26 cellular contexts compared by ENCODE assay signal in the genomic region with DNA sequence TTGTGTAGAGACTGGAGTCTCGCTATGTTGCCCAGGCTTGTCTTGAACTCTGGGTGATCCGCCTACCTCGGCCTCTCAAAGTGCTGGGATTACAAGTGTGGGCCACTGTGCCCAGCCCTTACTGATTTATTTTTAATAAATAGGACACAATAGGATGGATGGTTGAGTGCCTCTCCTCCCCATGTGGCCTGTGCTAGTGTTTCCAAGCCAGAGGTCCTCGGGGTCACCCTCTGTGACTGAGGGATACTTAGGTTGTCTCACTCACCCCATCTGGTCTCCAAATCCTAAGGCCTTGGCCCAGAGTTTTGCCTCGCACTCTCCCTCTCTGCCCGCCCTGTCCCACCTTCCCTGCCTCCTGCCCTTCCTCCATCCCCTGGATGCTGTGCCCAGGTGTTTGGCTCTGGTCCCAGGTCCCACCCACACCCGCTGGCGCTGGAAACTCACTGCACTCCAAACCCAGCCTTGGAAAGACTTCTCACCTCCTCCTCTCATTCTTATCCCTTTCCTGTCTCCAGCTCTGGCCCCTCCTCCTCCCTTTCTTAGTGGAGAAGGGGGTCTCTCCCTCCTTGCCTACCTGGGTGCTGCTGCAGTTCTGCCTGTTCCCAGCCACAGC. TPM values are rescaled to one million over a fixed set of nuclear protein-coding genes. Genes with fewer than 3 reads are reported as not detected.
"Had no signal": no experiment of that assay in that cellular context is flagged by ENCODE, and none has a peak within 500 bp of the region (broad histone marks: within the 10 kb centered on the region; RNA-seq: fewer than 3 reads in every experiment).

No MANE protein-coding gene starts in this region.

- DNase-seq: activated CD4-positive, alpha-beta T cell treated with anti-CD3 and anti-CD28 coated beads, Interleukin-2, amount 50 U/mL, for 4 hours; activated CD4-positive, CD25-positive, alpha-beta regulatory T cell treated with anti-CD3 and anti-CD28 coated beads, Interleukin-2, amount 50 U/mL, for 72 hours; activated gamma-delta T cell treated with Interleukin-2 at 50 U/mL for 16 hours; activated naive CD8-positive, alpha-beta T cell treated with anti-CD3 and anti-CD28 coated beads for 36 hours; amygdala; caudate nucleus; foreskin melanocyte; glutamatergic neuron; hippocampal formation; stimulated activated naive CD4-positive, alpha-beta T cell; SW 1271; T-helper 2 cell; thyroid gland had no signal

- H3K36me3 ChIP-seq: thyroid gland had no signal

- H3K4me3 ChIP-seq: dorsolateral prefrontal cortex, thyroid gland had no signal

- FAIRE-seq: colon, islet of Langerhans had no signal

- H3K36me3 Mint-ChIP-seq: activated naive CD8-positive, alpha-beta T cell treated with anti-CD3 and anti-CD28 coated beads for 36 hours; brain had no signal

- H3K27me3 ChIP-seq: thyroid gland had no signal

- H3K4me3 Mint-ChIP-seq: activated naive CD8-positive, alpha-beta T cell treated with anti-CD3 and anti-CD28 coated beads for 36 hours; neural crest cell had no signal

- H3K9me3 Mint-ChIP-seq: activated naive CD8-positive, alpha-beta T cell treated with anti-CD3 and anti-CD28 coated beads for 36 hours; neural crest cell had no signal

- ATAC-seq: left lobe of liver, sciatic nerve had no signal

- H3K9me3 ChIP-seq: thyroid gland had no signal

- H3K27ac ChIP-seq: dorsolateral prefrontal cortex, epithelial cell of prostate, thyroid gland, VCaP had no signal

- H3K4me1 Mint-ChIP-seq: activated naive CD8-positive, alpha-beta T cell treated with anti-CD3 and anti-CD28 coated beads for 36 hours had no signal

- H3K27ac Mint-ChIP-seq: activated naive CD8-positive, alpha-beta T cell treated with anti-CD3 and anti-CD28 coated beads for 36 hours had no signal

RNA-seq across cellular contexts. Expression of a gene that starts 4.7 kb away (rescaled TPM):
- total RNA-seq: mononuclear cell, subcutaneous adipose tissue had no signal

RNA-seq across cellular contexts. Expression of a gene that starts 27.8 kb away (rescaled TPM):
- total RNA-seq: activated naive CD8-positive, alpha-beta T cell treated with anti-CD3 and anti-CD28 coated beads for 36 hours; left lobe of liver; mononuclear cell; osteocyte; sciatic nerve; subcutaneous adipose tissue; thyroid gland; urinary bladder had no signal

RNA-seq across cellular contexts. Expression of a gene that starts 33.6 kb away (rescaled TPM):
- total RNA-seq: activated naive CD8-positive, alpha-beta T cell treated with anti-CD3 and anti-CD28 coated beads for 36 hours; left lobe of liver; mononuclear cell; osteocyte; sciatic nerve; subcutaneous adipose tissue; thyroid gland had no signal

RNA-seq across cellular contexts. Expression of a gene that starts 36.4 kb away (rescaled TPM):
- total RNA-seq: activated naive CD8-positive, alpha-beta T cell treated with anti-CD3 and anti-CD28 coated beads for 36 hours; dorsolateral prefrontal cortex; left lobe of liver; mononuclear cell; neural crest cell; osteocyte; sciatic nerve; subcutaneous adipose tissue; thyroid gland; urinary bladder had no signal

RNA-seq across cellular contexts. Expression of a gene that starts 47.1 kb away (rescaled TPM):
- total RNA-seq: activated naive CD8-positive, alpha-beta T cell treated with anti-CD3 and anti-CD28 coated beads for 36 hours; dorsolateral prefrontal cortex; left lobe of liver; mononuclear cell; neural crest cell; osteocyte; sciatic nerve; subcutaneous adipose tissue; thyroid gland had no signal
